In genomic region chr2:141906673-141907072, GRCh38 we compare ENCODE assay signal across 16 cellular contexts.
"Had no signal": no experiment of that assay in that cellular context is flagged by ENCODE, and none has a peak within 500 bp of the region (broad histone marks: within the 10 kb centered on the region; RNA-seq: fewer than 3 reads in every experiment).

No MANE protein-coding gene starts in this region.

- H3K4me3 Mint-ChIP-seq: activated CD8-positive, alpha-beta T cell treated with anti-CD3 and anti-CD28 coated beads, Interleukin-2, amount 10 ng/mL, durations not matched to agents 7 days and 5 days; activated naive CD8-positive, alpha-beta T cell treated with anti-CD3 and anti-CD28 coated beads, Interleukin-2, amount 10 ng/mL, durations not matched to agents 7 days and 5 days; nephron progenitor cell; type B pancreatic cell had no signal

- H3K4me1 ChIP-seq: psoas muscle, suprapubic skin had no signal

- ATAC-seq: activated CD8-positive, alpha-beta T cell treated with anti-CD3 and anti-CD28 coated beads, Interleukin-2, amount 10 ng/mL, durations not matched to agents 7 days and 5 days; psoas muscle; sciatic nerve; stimulated activated naive CD8-positive, alpha-beta T cell treated with anti-CD3 and anti-CD28 coated beads, Interleukin-15, Interleukin-2, amounts not matched to agents 100 U/mL and 50 U/mL, for 24 hours had no signal

- DNase-seq: activated CD4-positive, alpha-beta T cell treated with anti-CD3 and anti-CD28 coated beads for 4 hours; activated CD8-positive, alpha-beta memory T cell treated with anti-CD3 and anti-CD28 coated beads, Interleukin-2, amount 50 U/mL, for 48 hours; activated CD8-positive, alpha-beta T cell treated with anti-CD3 and anti-CD28 coated beads, Interleukin-2, amount 10 ng/mL, durations not matched to agents 7 days and 5 days; activated naive CD8-positive, alpha-beta T cell treated with anti-CD3 and anti-CD28 coated beads, Interleukin-2, amount 10 ng/mL, durations not matched to agents 7 days and 5 days; anterior cingulate cortex; foreskin melanocyte; head of caudate nucleus; mesenchymal stem cell; nephron progenitor cell; psoas muscle; stimulated activated CD4-positive, alpha-beta T cell treated with anti-CD3 and anti-CD28 coated beads, Interleukin-2, amount 100 ng/mL, for 48 hours; stimulated activated naive CD8-positive, alpha-beta T cell treated with anti-CD3 and anti-CD28 coated beads, Interleukin-15, Interleukin-2, amounts not matched to agents 100 U/mL and 50 U/mL, for 24 hours; T1000 had no signal

- H3K9me3 Mint-ChIP-seq: activated naive CD8-positive, alpha-beta T cell treated with anti-CD3 and anti-CD28 coated beads, Interleukin-2, amount 10 ng/mL, durations not matched to agents 7 days and 5 days; nephron progenitor cell; type B pancreatic cell had no signal

- H3K27ac ChIP-seq: psoas muscle, suprapubic skin had no signal

- H3K4me3 ChIP-seq: psoas muscle, suprapubic skin had no signal

- H3K27ac Mint-ChIP-seq: activated CD8-positive, alpha-beta T cell treated with anti-CD3 and anti-CD28 coated beads, Interleukin-2, amount 10 ng/mL, durations not matched to agents 7 days and 5 days; activated naive CD8-positive, alpha-beta T cell treated with anti-CD3 and anti-CD28 coated beads, Interleukin-2, amount 10 ng/mL, durations not matched to agents 7 days and 5 days; nephron progenitor cell; type B pancreatic cell had no signal

- H3K36me3 Mint-ChIP-seq: activated naive CD8-positive, alpha-beta T cell treated with anti-CD3 and anti-CD28 coated beads, Interleukin-2, amount 10 ng/mL, durations not matched to agents 7 days and 5 days; type B pancreatic cell had no signal

- H3K27me3 Mint-ChIP-seq: activated naive CD8-positive, alpha-beta T cell treated with anti-CD3 and anti-CD28 coated beads, Interleukin-2, amount 10 ng/mL, durations not matched to agents 7 days and 5 days; type B pancreatic cell had no signal

- H3K27me3 ChIP-seq: suprapubic skin had no signal

- H3K9me3 ChIP-seq: psoas muscle, suprapubic skin had no signal

- H3K36me3 ChIP-seq: suprapubic skin had no signal

- H3K4me1 Mint-ChIP-seq: activated naive CD8-positive, alpha-beta T cell treated with anti-CD3 and anti-CD28 coated beads, Interleukin-2, amount 10 ng/mL, durations not matched to agents 7 days and 5 days; nephron progenitor cell had no signal
